29 cellular contexts compared by ENCODE assay signal in genomic region chr16:76157629-76158028, GRCh38.
DNase-seq lines count a peak whose midpoint lies in the region; ATAC-seq, FAIRE-seq and TF ChIP-seq lines count a peak whose summit lies in the region.
"Had no signal": no experiment of that assay in that cellular context is flagged by ENCODE, and none has a peak within 500 bp of the region (broad histone marks: within the 10 kb centered on the region; RNA-seq: fewer than 3 reads in every experiment).

No MANE protein-coding gene starts in this region.

- peak; percentile 25; the same call in 1 of the 2 replicates for TF ChIP-seq RAD21 in GM12878 (IDR thresholded peaks at IDR 0.05; ENCODE audit: insufficient read depth, low read depth, low read length)

- no peaks in the 10 kb centered on the region for H3K9me3 Mint-ChIP-seq in type B pancreatic cell
- H3K9me3 Mint-ChIP-seq: activated T-cell treated with anti-CD3 and anti-CD28 coated beads, Interleukin-2, amount 50 U/mL, for 24 hours; stimulated activated naive B cell treated with anti-CD40 and anti-IgM and Interleukin-4, amounts not matched to agents 10 μg/mL and 1 μg/mL and 100 μg/mL, for 72 hours had no signal

- no peak for ATAC-seq in GM12878
- ATAC-seq: heart right ventricle; natural killer cell treated with Interleukin-12 subunit alpha and Interleukin-12 subunit beta and Interleukin-15 and Interleukin-18, amount 100 ng/mL, for 72 hours; stimulated activated naive B cell treated with anti-CD40 and anti-IgM and Interleukin-4, amounts not matched to agents 10 μg/mL and 1 μg/mL and 100 μg/mL, for 72 hours had no signal

- TF ChIP-seq POLR2A in GM12878 (IDR thresholded peaks at IDR 0.05; ENCODE audit: low read depth, low read length): no peak

- H4K20me1 ChIP-seq in GM12878 (ENCODE audit: control insufficient read depth, insufficient read depth): no peaks in the 10 kb centered on the region
- H4K20me1 ChIP-seq: BLaER1 treated with 17β-estradiol and CSF1 and Interleukin-3, amounts not matched to agents 10 nM and 100 nM had no signal

- no peak overlapping the region for H3K4me2 ChIP-seq in GM12878 (ENCODE audit: control insufficient read depth, insufficient read depth)
- H3K4me2 ChIP-seq: BLaER1 treated with 17β-estradiol and CSF1 and Interleukin-3, amounts not matched to agents 10 nM and 100 nM had no signal

- H3K27me3 Mint-ChIP-seq in type B pancreatic cell: no peaks in the 10 kb centered on the region
- H3K27me3 Mint-ChIP-seq: activated naive CD8-positive, alpha-beta T cell; activated T-cell treated with anti-CD3 and anti-CD28 coated beads, Interleukin-2, amount 50 U/mL, for 24 hours; natural killer cell treated with Interleukin-12 subunit alpha and Interleukin-12 subunit beta and Interleukin-15 and Interleukin-18, amount 100 ng/mL, for 72 hours; stimulated activated naive B cell treated with anti-CD40 and anti-IgM and Interleukin-4, amounts not matched to agents 10 μg/mL and 1 μg/mL and 100 μg/mL, for 72 hours had no signal

- no TSS peak for BruUV-seq in GM12878 (replicated peaks; lab: Mats Ljungman, UMichigan)

- CTCF ChIA-PET in GM12878 (lab: Yijun Ruan, JAX): no interaction called here

- intact Hi-C loops in GM12878 (cut with micrococcal nuclease; ENCODE audit: unreplicated experiment): no loop called here

- no peaks in the 10 kb centered on the region for H3K36me3 ChIP-seq in GM12878 (ENCODE audit: control insufficient read depth in 2 of 2, insufficient read depth in 2 of 2, low read length in 1 of 2)
- H3K36me3 ChIP-seq: BLaER1 treated with 17β-estradiol and CSF1 and Interleukin-3, amounts not matched to agents 10 nM and 100 nM; heart right ventricle; upper lobe of left lung had no signal

- FAIRE-seq in GM12878 (lab: Jason Lieb, UNC): no peak
- FAIRE-seq: bronchial epithelial cell had no signal

- in situ Hi-C loops in GM12878 (cut with MboI): no loop called here

- H3K4me3 Mint-ChIP-seq in type B pancreatic cell: no peak overlapping the region
- H3K4me3 Mint-ChIP-seq: activated naive CD8-positive, alpha-beta T cell; activated T-cell treated with anti-CD3 and anti-CD28 coated beads, Interleukin-2, amount 50 U/mL, for 24 hours; natural killer cell treated with Interleukin-12 subunit alpha and Interleukin-12 subunit beta and Interleukin-15 and Interleukin-18, amount 100 ng/mL, for 72 hours; stimulated activated naive B cell treated with anti-CD40 and anti-IgM and Interleukin-4, amounts not matched to agents 10 μg/mL and 1 μg/mL and 100 μg/mL, for 72 hours had no signal

- DNase-seq in DMS53 (lab: John Stamatoyannopoulos, UW) (peak; percentile 1), DMS53 treated with DMSO at 0.1 percent for 48 hours (lab: John Stamatoyannopoulos, UW; ENCODE audit: unreplicated experiment) (no peak), LNCaP clone FGC (ENCODE audit: low read depth) (no peak), GM12878 (ENCODE audit: low read depth, low spot score) (no peak), type B pancreatic cell (ENCODE audit: extremely low spot score, unreplicated experiment) (no peak), substantia nigra (lab: John Stamatoyannopoulos, UW) (no peak), amygdala (lab: John Stamatoyannopoulos, UW) (no peak), NCI-H1694 treated with DMSO at 0.1 percent for 48 hours (lab: John Stamatoyannopoulos, UW) (no peak)
- DNase-seq: activated CD4-positive, alpha-beta T cell treated with anti-CD3 and anti-CD28 coated beads, Interleukin-2, amount 50 U/mL, for 1 hour; activated CD4-positive, CD25-positive, alpha-beta regulatory T cell; activated effector memory CD4-positive, alpha-beta T cell treated with anti-CD3 and anti-CD28 coated beads, Interleukin-2, amount 50 U/mL, for 16 hours; activated T-cell treated with anti-CD3 and anti-CD28 coated beads, Interleukin-2, amount 50 U/mL, for 24 hours; anterior cingulate cortex; foreskin melanocyte; heart right ventricle; KBM-7; MM.1S; NCI-H1417 treated with DMSO at 0.1 percent for 48 hours; NCI-H345; NCI-H748 treated with DMSO at 0.1 percent for 48 hours; stimulated activated naive B cell treated with anti-CD40 and anti-IgM and Interleukin-4, amounts not matched to agents 10 μg/mL and 1 μg/mL and 100 μg/mL, for 72 hours; upper lobe of left lung had no signal

- H3K79me2 ChIP-seq in GM12878 (ENCODE audit: control insufficient read depth, insufficient read depth, low read length): no peaks in the 10 kb centered on the region

- H3K27me3 ChIP-seq in GM12878 (replicated peaks in 1 of 2; ENCODE audit: control insufficient read depth in 2 of 2, insufficient read depth in 2 of 2, low read length in 1 of 2): no peaks in the 10 kb centered on the region
- H3K27me3 ChIP-seq: BLaER1 treated with 17β-estradiol and CSF1 and Interleukin-3, amounts not matched to agents 10 nM and 100 nM; heart right ventricle; upper lobe of left lung had no signal

- no peak overlapping the region for H2AFZ ChIP-seq in GM12878 (ENCODE audit: control insufficient read depth, low read depth, low read length)

- no peaks in the 10 kb centered on the region for H3K4me1 Mint-ChIP-seq in type B pancreatic cell (ENCODE audit: unreplicated experiment)
- H3K4me1 Mint-ChIP-seq: stimulated activated naive B cell treated with anti-CD40 and anti-IgM and Interleukin-4, amounts not matched to agents 10 μg/mL and 1 μg/mL and 100 μg/mL, for 72 hours had no signal

- no peak overlapping the region for H3K27ac ChIP-seq in GM12878 (ENCODE audit: control insufficient read depth, insufficient read depth)
- H3K27ac ChIP-seq in substantia nigra (ENCODE audit: low read depth, low read length, poor library complexity, severe bottlenecking): no peak overlapping the region
- H3K27ac ChIP-seq: 22Rv1; BLaER1 treated with 17β-estradiol and CSF1 and Interleukin-3, amounts not matched to agents 10 nM and 100 nM; heart right ventricle; SK-N-MC; upper lobe of left lung had no signal

- 30% methylated on average over 5 of the region's 5 CpGs for WGBS in GM12878 (ENCODE audit: insufficient coverage, insufficient replicate concordance, low lambda C conversion rate, missing lambda C conversion rate)

- H3K4me3 ChIP-seq in LNCaP clone FGC (ENCODE audit: low read depth, low read length) (no peak overlapping the region), GM12878 (no peak overlapping the region)
- H3K4me3 ChIP-seq: BLaER1 treated with 17β-estradiol and CSF1 and Interleukin-3, amounts not matched to agents 10 nM and 100 nM; heart right ventricle; lung; SK-N-MC; upper lobe of left lung had no signal

- TF ChIP-seq EP300 in GM12878 (IDR thresholded peaks at IDR 0.05; ENCODE audit: borderline replicate concordance in 1 of 2, control insufficient read depth in 1 of 2, low read depth in 2 of 2, low read length in 2 of 2): no peak

- POLR2A ChIA-PET in GM12878 (lab: Charles Lee): no interaction called here

- H3K36me3 Mint-ChIP-seq in type B pancreatic cell: no peaks in the 10 kb centered on the region
- H3K36me3 Mint-ChIP-seq: activated naive CD8-positive, alpha-beta T cell; natural killer cell treated with Interleukin-12 subunit alpha and Interleukin-12 subunit beta and Interleukin-15 and Interleukin-18, amount 100 ng/mL, for 72 hours; stimulated activated naive B cell treated with anti-CD40 and anti-IgM and Interleukin-4, amounts not matched to agents 10 μg/mL and 1 μg/mL and 100 μg/mL, for 72 hours had no signal

- H3K9me3 ChIP-seq in GM12878 (replicated peaks; ENCODE audit: control insufficient read depth, insufficient read depth, low read length): no peaks in the 10 kb centered on the region
- H3K9me3 ChIP-seq: upper lobe of left lung had no signal

- SMC1A ChIA-PET in GM12878 (lab: Charles Lee; ENCODE audit: uncharacterized antibody, unreplicated experiment): no interaction called here

- RAD21 ChIA-PET in GM12878 (lab: Charles Lee; ENCODE audit: unreplicated experiment): no interaction called here

- H3K27ac Mint-ChIP-seq in type B pancreatic cell: no peak overlapping the region
- H3K27ac Mint-ChIP-seq: activated naive CD8-positive, alpha-beta T cell; activated T-cell treated with anti-CD3 and anti-CD28 coated beads, Interleukin-2, amount 50 U/mL, for 24 hours; natural killer cell treated with Interleukin-12 subunit alpha and Interleukin-12 subunit beta and Interleukin-15 and Interleukin-18, amount 100 ng/mL, for 72 hours; stimulated activated naive B cell treated with anti-CD40 and anti-IgM and Interleukin-4, amounts not matched to agents 10 μg/mL and 1 μg/mL and 100 μg/mL, for 72 hours had no signal

- TF ChIP-seq CTCF in LNCaP clone FGC (IDR thresholded peaks at IDR 0.05; ENCODE audit: control insufficient read depth, extremely low read depth, insufficient read depth) (peak; percentile 42), GM12878 (IDR thresholded peaks at IDR 0.05 in 2 of 3, conservative IDR thresholded peaks at IDR 0.05 in 1 of 3; ENCODE audit: control insufficient read depth in 2 of 3, extremely low read depth in 1 of 3, insufficient read depth in 1 of 3, low read depth in 3 of 3, low read length in 3 of 3) (no peak), type B pancreatic cell (conservative IDR thresholded peaks at IDR 0.05) (peak; percentile 45)

- no peak overlapping the region for H3K9ac ChIP-seq in GM12878 (ENCODE audit: control insufficient read depth, insufficient read depth, low read length)
- H3K9ac ChIP-seq: BLaER1 treated with 17β-estradiol and CSF1 and Interleukin-3, amounts not matched to agents 10 nM and 100 nM had no signal

- H3K4me1 ChIP-seq in GM12878 (ENCODE audit: control insufficient read depth, insufficient read depth, low read length): no peaks in the 10 kb centered on the region
- H3K4me1 ChIP-seq: heart right ventricle, upper lobe of left lung had no signal

TF ChIP-seq in GM12878, 131 proteins besides CTCF, POLR2A, EP300 and RAD21:
- TF ChIP-seq EZH2 (IDR thresholded peaks at IDR 0.05; ENCODE audit: borderline replicate concordance, control insufficient read depth, low read depth, low read length) (no peak), JUNB (IDR thresholded peaks at IDR 0.05) (no peak), FOXM1 (IDR thresholded peaks at IDR 0.05; ENCODE audit: low read depth, low read length) (no peak), ATF7 (IDR thresholded peaks at IDR 0.05; ENCODE audit: low read depth) (no peak), MEF2A (IDR thresholded peaks at IDR 0.05; ENCODE audit: insufficient read depth, low read depth, low read length) (no peak), BACH1 (IDR thresholded peaks at IDR 0.05; ENCODE audit: borderline replicate concordance) (no peak), WRNIP1 (IDR thresholded peaks at IDR 0.05; ENCODE audit: borderline replicate concordance, low read depth, low read length) (no peak), YBX1 (IDR thresholded peaks at IDR 0.05) (no peak), SMAD1 (IDR thresholded peaks at IDR 0.05; ENCODE audit: low read depth, partially characterized antibody) (no peak), SPI1 (IDR thresholded peaks at IDR 0.05; ENCODE audit: borderline replicate concordance, insufficient read depth, low read depth, low read length) (no peak)

Comparison
In these comparisons a context has a peak if more than half of its experiments do, and no peak if none do; other contexts are left out.
1. CTCF ChIP-seq: peak in LNCaP clone FGC (single experiment) and type B pancreatic cell (single experiment); none in GM12878 (0 of 3).